9 cellular contexts compared by ENCODE assay signal in the genomic region with DNA sequence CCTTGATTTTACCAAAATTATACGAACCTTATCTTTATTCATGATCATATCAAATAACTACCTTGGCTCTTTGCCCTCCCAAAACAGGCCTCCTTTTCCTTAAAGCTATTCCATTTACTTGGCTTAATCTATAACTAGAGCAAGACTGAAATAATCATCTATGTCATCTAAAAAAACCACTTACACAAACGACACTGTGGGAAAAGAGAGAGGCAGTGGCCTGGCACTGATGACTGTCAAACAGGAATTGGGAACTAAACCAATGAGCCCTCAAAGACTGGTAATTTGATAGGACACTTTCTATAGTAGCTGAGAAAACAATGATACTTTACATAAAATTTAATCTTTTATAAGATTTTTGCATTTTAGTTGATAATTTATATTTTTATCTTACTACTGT. TPM values are rescaled to one million over a fixed set of nuclear protein-coding genes. Genes with fewer than 3 reads are reported as not detected.
DNase-seq lines count a peak whose midpoint lies in the region; ATAC-seq and TF ChIP-seq lines count a peak whose summit lies in the region.
"Had no signal": no experiment of that assay in that cellular context is flagged by ENCODE, and none has a peak within 500 bp of the region (broad histone marks: within the 10 kb centered on the region; RNA-seq: fewer than 3 reads in every experiment).

No MANE protein-coding gene starts in this region.

- no peak overlapping the region for H2AFZ ChIP-seq in parathyroid adenoma

- peaks cover 4% of the 10 kb centered on the region for H3K4me1 ChIP-seq in parathyroid adenoma

- H3K4me2 ChIP-seq in parathyroid adenoma (ENCODE audit: low read length) = peak overlapping the region; percentile 45

- no peaks in the 10 kb centered on the region for H3K27me3 ChIP-seq in parathyroid adenoma (ENCODE audit: control insufficient read depth, insufficient read depth, low read length)
- H3K27me3 ChIP-seq: adrenal gland had no signal

- no peaks in the 10 kb centered on the region for H3K9me3 ChIP-seq in parathyroid adenoma (ENCODE audit: control insufficient read depth, low read length)
- H3K9me3 ChIP-seq: adrenal gland had no signal

- H3K4me3 ChIP-seq in epithelial cell of proximal tubule (ENCODE audit: low read depth, low read length) (peak overlapping the region; percentile 21), parathyroid adenoma (ENCODE audit: low read depth, low read length) (peak overlapping the region; percentile 24)

- no peaks in the 10 kb centered on the region for H3K36me3 ChIP-seq in parathyroid adenoma (ENCODE audit: control insufficient read depth, insufficient read depth, low read length)
- H3K36me3 ChIP-seq: adrenal gland had no signal

- no peak overlapping the region for H3K27ac ChIP-seq in parathyroid adenoma
- H3K27ac ChIP-seq: adrenal gland had no signal

- DNase-seq in HK-2 (ENCODE audit: unreplicated experiment) = peak; percentile 51
- peak; percentile 69 for DNase-seq in OCI-M1 (lab: John Stamatoyannopoulos, UW)
- peak; percentile 68 for DNase-seq in epithelial cell of proximal tubule (ENCODE audit: low read depth)
- no peak for DNase-seq in GM03348 (ENCODE audit: low spot score)
- DNase-seq in omental fat pad (ENCODE audit: low spot score) = no peak
- DNase-seq: NCI-H187 treated with DMSO at 0.1 percent for 48 hours had no signal

- ATAC-seq in omental fat pad (ENCODE audit: low FRiP score) = no peak
- no peak for ATAC-seq in HG03469 (IDR thresholded peaks at IDR 0.05; ENCODE audit: unreplicated experiment)

- H3K79me2 ChIP-seq in parathyroid adenoma = no peaks in the 10 kb centered on the region

- H3K9ac ChIP-seq in parathyroid adenoma = no peak overlapping the region

- TF ChIP-seq CTCF in epithelial cell of proximal tubule (conservative IDR thresholded peaks at IDR 0.05; ENCODE audit: low read depth, low read length) (no peak), parathyroid adenoma (IDR thresholded peaks at IDR 0.05) (no peak), omental fat pad (IDR thresholded peaks at IDR 0.05) (no peak)

RNA-seq across cellular contexts. Expression of a gene that starts 11.7 kb away (rescaled TPM):
- total RNA-seq in epithelial cell of proximal tubule = 16.3 and 19.8 TPM in 2 replicates
- 10 to 100 TPM; 23.4 to 80.1 (median 26.2) TPM for total RNA-seq in omental fat pad

Comparison
In these comparisons a context has a peak if more than half of its experiments do, and no peak if none do; other contexts are left out.
1. DNase-seq: peak in HK-2 (single experiment), OCI-M1 (single experiment) and epithelial cell of proximal tubule (single experiment); none in GM03348 (single experiment) and omental fat pad (single experiment).